Comparison of ENCODE assay signal across 9 cellular contexts in the genomic region with DNA sequence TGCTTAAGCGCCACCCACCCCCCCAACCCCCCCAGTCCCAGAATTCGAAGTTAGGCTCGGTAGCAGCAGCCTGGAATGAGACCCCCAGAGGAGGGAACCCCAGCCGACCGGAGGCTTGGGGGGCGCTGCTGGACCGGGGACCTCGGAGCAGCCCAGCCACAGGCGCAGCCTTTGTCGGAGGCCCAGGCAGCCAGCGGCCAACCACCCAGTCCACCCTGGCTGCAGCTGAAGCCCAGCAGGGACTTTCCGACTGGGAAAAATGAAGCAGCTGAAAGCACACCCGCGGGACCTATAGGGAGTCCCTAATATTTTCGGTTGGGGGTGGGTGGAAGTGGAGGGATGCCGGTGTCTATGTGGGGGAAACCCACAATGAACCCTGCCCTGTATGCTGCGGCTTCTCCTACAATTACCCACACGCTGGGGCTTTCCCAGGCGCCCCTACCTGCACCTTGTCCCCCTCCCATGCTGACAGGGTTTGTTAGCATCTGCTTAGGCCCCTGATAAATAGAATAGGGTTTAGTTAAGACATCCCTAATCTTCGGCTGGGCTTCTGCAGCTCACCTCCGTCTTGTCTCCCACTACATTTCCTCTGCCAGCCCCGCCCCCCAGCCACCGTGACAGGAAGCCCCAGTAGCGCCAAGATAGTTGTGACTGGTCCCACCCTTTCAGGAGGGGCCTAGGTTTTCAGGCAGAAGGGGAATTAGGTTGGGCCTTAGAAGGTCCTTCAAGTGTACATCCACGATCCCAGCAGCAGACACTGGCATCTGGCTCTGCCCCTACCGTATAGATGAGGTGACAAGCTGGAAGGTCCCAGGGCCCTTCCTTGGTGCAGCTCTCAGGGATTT. TPM values are rescaled to one million over a fixed set of nuclear protein-coding genes. Genes with fewer than 3 reads are reported as not detected.
DNase-seq lines count a peak whose midpoint lies in the region; ATAC-seq and TF ChIP-seq lines count a peak whose summit lies in the region.
"Had no signal": no experiment of that assay in that cellular context is flagged by ENCODE, and none has a peak within 500 bp of the region (broad histone marks: within the 10 kb centered on the region; RNA-seq: fewer than 3 reads in every experiment).

No MANE protein-coding gene starts in this region.

- peaks cover 15% of the 10 kb centered on the region for H3K36me3 ChIP-seq in GM06990 (ENCODE audit: control insufficient read depth, insufficient read depth, low read length)
- peaks cover 7% of the 10 kb centered on the region for H3K36me3 ChIP-seq in cardiac muscle cell
- no peaks in the 10 kb centered on the region for H3K36me3 ChIP-seq in urinary bladder (ENCODE audit: insufficient read depth)

- TF ChIP-seq CTCF in GM06990 (IDR thresholded peaks at IDR 0.05; ENCODE audit: insufficient read depth, low read length, poor library complexity, severe bottlenecking): peak; percentile 18
- TF ChIP-seq CTCF in cardiac muscle cell (IDR thresholded peaks at IDR 0.05; ENCODE audit: low read depth, low read length): no peak

- H3K4me1 ChIP-seq in cardiac muscle cell (ENCODE audit: low read depth): peaks cover 12% of the 10 kb centered on the region
- H3K4me1 ChIP-seq in urinary bladder (ENCODE audit: insufficient read depth): no peaks in the 10 kb centered on the region

- ATAC-seq in HG02798 (IDR thresholded peaks at IDR 0.05; ENCODE audit: poor library complexity, unreplicated experiment) (peak; percentile 34), GM21576 (IDR thresholded peaks at IDR 0.05; ENCODE audit: unreplicated experiment) (no peak)

- intact Hi-C loops in posterior vena cava (cut with DNase I): no loop called here

- WGBS in urinary bladder: 1% methylated on average over 26 of the region's 26 CpGs

- H3K27me3 ChIP-seq in GM06990 (replicated peaks; ENCODE audit: control insufficient read depth, insufficient read depth, low read length) (no peaks in the 10 kb centered on the region), cardiac muscle cell (no peaks in the 10 kb centered on the region)

- peak; percentile 77 for DNase-seq in GM06990 (ENCODE audit: extremely low read depth, insufficient read length)
- DNase-seq in SK-N-DZ (ENCODE audit: low spot score): peak; percentile 32
- peak; percentile 76 for DNase-seq in activated naive CD4-positive, alpha-beta T cell treated with anti-CD3 and anti-CD28 coated beads, Interleukin-2, amount 50 U/mL, for 16 hours
- peak; percentile 59 to 74 for DNase-seq in cardiac muscle cell (ENCODE audit: low read depth in 1 of 2, low spot score in 1 of 2)
- DNase-seq in posterior vena cava (ENCODE audit: low spot score): peak; percentile 90

- H3K27ac ChIP-seq in cardiac muscle cell: peak overlapping the region; percentile 77
- H3K27ac ChIP-seq in urinary bladder (ENCODE audit: low read depth): no peak overlapping the region

- H3K4me3 ChIP-seq in GM06990 (replicated peaks; ENCODE audit: low read depth, low read length) (peak overlapping the region; percentile 68), cardiac muscle cell (peak overlapping the region; percentile 46), urinary bladder (ENCODE audit: low read depth, low read length) (peak overlapping the region; percentile 43)

- no peaks in the 10 kb centered on the region for H3K9me3 ChIP-seq in cardiac muscle cell (ENCODE audit: low read depth)

RNA-seq across cellular contexts. Expression of gene CCDC28B, which starts 0.8 kb away (rescaled TPM):
- polyA plus RNA-seq in SK-N-DZ (2014; cell fraction: cytosol; rRNA removed): 28.7 and 57.9 TPM in 2 replicates
- polyA plus RNA-seq in SK-N-DZ (2014; cell fraction: nucleus; rRNA removed): 25.3 and 26.8 TPM in 2 replicates
- total RNA-seq in cardiac muscle cell (68.7 and 75.1 TPM in 2 replicates), posterior vena cava (1 to 10 TPM; 7.5 to 8.3 TPM), urinary bladder (17.3 TPM)
- polyA plus RNA-seq in cardiac muscle cell (99.7 and 111 TPM in 2 replicates), urinary bladder (16.4 TPM)

RNA-seq across cellular contexts. Expression of gene IQCC, which starts 4.2 kb away (rescaled TPM):
- 5.9 and 7.6 TPM in 2 replicates for polyA plus RNA-seq in SK-N-DZ (2014; cell fraction: cytosol; rRNA removed)
- polyA plus RNA-seq in SK-N-DZ (2014; cell fraction: nucleus; rRNA removed): 3.5 and 5.8 TPM in 2 replicates
- total RNA-seq in cardiac muscle cell (1.4 and 2.0 TPM in 2 replicates), posterior vena cava (1 to 10 TPM in 1 of 2 donors, under 1 TPM in 1; 0.33 to 1.1 TPM), urinary bladder (3.2 TPM)
- polyA plus RNA-seq in cardiac muscle cell (2.8 and 4.8 TPM in 2 replicates), urinary bladder (1.8 TPM)

RNA-seq across cellular contexts. Expression of gene DCDC2B, which starts 7.7 kb away (rescaled TPM):
- not detected in 2 replicates for polyA plus RNA-seq in SK-N-DZ (2014; cell fraction: cytosol; rRNA removed)
- polyA plus RNA-seq in SK-N-DZ (2014; cell fraction: nucleus; rRNA removed): 0.71 TPM in 1 of 2 replicates, not detected in the other
- not detected in 2 replicates for total RNA-seq in cardiac muscle cell
- 0.64 and 0.72 TPM in 2 replicates for polyA plus RNA-seq in cardiac muscle cell
- not detected for total RNA-seq in posterior vena cava
- total RNA-seq in urinary bladder: not detected
- not detected for polyA plus RNA-seq in urinary bladder
- total RNA-seq: pulmonary artery endothelial cell had no signal

RNA-seq across cellular contexts. Expression of gene TMEM234, which starts 20.9 kb away (rescaled TPM):
- 1.9 and 4.3 TPM in 2 replicates for polyA plus RNA-seq in SK-N-DZ (2014; cell fraction: cytosol; rRNA removed)
- polyA plus RNA-seq in SK-N-DZ (2014; cell fraction: nucleus; rRNA removed): 12.7 and 14.0 TPM in 2 replicates
- 24.1 and 26.2 TPM in 2 replicates for total RNA-seq in cardiac muscle cell
- polyA plus RNA-seq in cardiac muscle cell: 36.8 and 38.0 TPM in 2 replicates
- total RNA-seq in posterior vena cava: 10 to 100 TPM; 12.7 to 15.9 TPM
- total RNA-seq in urinary bladder: 16.1 TPM
- polyA plus RNA-seq in urinary bladder: 12.5 TPM

RNA-seq across cellular contexts. Expression of gene EIF3I, which starts 21.0 kb away (rescaled TPM):
- 277 and 292 TPM in 2 replicates for polyA plus RNA-seq in SK-N-DZ (2014; cell fraction: cytosol; rRNA removed)
- polyA plus RNA-seq in SK-N-DZ (2014; cell fraction: nucleus; rRNA removed): 42.4 and 53.0 TPM in 2 replicates
- total RNA-seq in cardiac muscle cell (165 and 227 TPM in 2 replicates), posterior vena cava (100 to 1,000 TPM; 117 to 131 TPM), urinary bladder (102 TPM)
- polyA plus RNA-seq in cardiac muscle cell (239 and 243 TPM in 2 replicates), urinary bladder (177 TPM)

Comparison
In these comparisons a context has a peak if more than half of its experiments do, and no peak if none do; other contexts are left out.
1. DNase-seq: peak in every context shown above with its lines; median percentile 90 in posterior vena cava; 77 in GM06990; 76 in activated naive CD4-positive, alpha-beta T cell treated with anti-CD3 and anti-CD28 coated beads, Interleukin-2, amount 50 U/mL, for 16 hours; 66 in cardiac muscle cell; 32 in SK-N-DZ.